19 cellular contexts compared by ENCODE assay signal in genomic region chr21:39559511-39559910, GRCh38. TPM values are rescaled to one million over a fixed set of nuclear protein-coding genes. Genes with fewer than 3 reads are reported as not detected.
"Had no signal": no experiment of that assay in that cellular context is flagged by ENCODE, and none has a peak within 500 bp of the region (broad histone marks: within the 10 kb centered on the region; RNA-seq: fewer than 3 reads in every experiment).

No MANE protein-coding gene starts in this region.

- DNase-seq: KBM-7, MV-4-11, NCI-H1048, NCI-H1436, NCI-H187, NCI-H2029, NCI-H2081 treated with DMSO at 0.1 percent for 48 hours, NCI-H2171, NCI-H226, NCI-H446, NCI-H510A, NCI-H524 treated with DMSO at 0.1 percent for 48 hours, NCI-H774, SHP77, SK-N-SH, SW 1271 had no signal

- H3K9ac ChIP-seq: SK-N-SH had no signal

- H3K9me3 ChIP-seq: SK-N-SH had no signal

- H3K27ac ChIP-seq: RWPE1 had no signal

- H3K4me2 ChIP-seq: SK-N-SH had no signal

RNA-seq across cellular contexts. Expression of gene B3GALT5, which starts 53.2 kb away (rescaled TPM):
- total RNA-seq: MCF 10A, SK-MEL-5 had no signal
